ENCODE assay signal across 3 cellular contexts in the genomic region with DNA sequence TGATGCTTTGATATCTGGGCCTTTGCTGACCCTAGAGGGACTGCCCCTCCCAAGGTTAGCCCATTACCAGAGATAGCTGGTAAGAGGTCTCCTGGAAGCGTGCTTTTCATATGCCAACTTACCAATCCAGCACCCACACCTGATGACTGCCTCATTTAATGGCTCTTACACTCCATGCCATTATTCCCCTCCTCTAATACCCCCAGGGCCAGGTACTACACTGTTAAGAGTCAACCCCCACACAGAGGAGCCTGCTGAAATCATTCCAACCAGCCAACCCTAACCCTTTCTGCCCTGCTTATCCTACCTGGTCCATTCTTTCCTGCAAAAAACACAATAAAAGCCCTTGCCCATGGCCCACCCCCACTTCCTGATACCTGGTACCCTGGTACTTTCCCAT.
"Had no signal": no experiment of that assay in that cellular context is flagged by ENCODE, and none has a peak within 500 bp of the region (broad histone marks: within the 10 kb centered on the region; RNA-seq: fewer than 3 reads in every experiment).

No MANE protein-coding gene starts in this region.

- DNase-seq: GDM1, GF-D8 had no signal

- ATAC-seq: GM12878 had no signal

- H3K4me3 ChIP-seq: GM12878 had no signal
